27 cellular contexts compared by ENCODE assay signal in the genomic region with DNA sequence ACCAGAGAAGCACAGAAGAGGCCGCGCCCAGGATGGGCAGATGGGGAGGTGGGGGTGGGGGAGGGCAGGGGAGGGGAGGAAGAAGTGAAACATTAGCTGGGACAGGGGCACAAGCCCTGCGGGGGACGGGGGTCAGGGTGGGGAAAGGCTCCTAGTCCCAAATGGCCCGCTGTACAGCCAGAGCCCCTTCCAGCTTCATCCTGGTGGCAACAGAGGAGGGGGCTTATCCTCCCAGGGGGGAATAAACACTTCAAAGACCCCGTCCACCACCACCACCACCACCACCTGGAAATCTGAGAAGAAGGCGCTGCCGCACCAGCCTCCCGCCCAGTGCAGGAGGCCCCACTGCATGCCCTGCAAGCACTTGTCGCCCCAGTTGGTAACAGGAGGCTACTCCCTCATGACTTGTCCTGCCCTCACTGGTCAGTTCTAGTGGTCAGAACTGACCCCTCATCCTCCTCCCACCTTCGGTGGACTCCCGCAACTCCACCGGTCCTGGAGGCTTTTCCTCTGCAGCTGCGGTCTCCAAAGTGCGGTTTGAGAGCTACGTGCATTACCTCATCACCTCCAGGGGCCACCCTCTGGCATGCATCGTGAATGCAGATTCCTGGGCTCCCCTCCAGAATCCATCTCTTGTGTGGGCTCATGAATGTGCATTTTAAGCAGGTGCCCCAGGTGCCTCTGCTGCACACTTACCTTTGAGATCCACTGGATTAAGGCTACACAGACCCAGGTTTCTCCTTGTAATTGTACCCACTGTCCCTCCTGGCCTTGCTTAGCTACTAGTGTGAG.
DNase-seq lines count a peak whose midpoint lies in the region; ATAC-seq and TF ChIP-seq lines count a peak whose summit lies in the region.
"Had no signal": no experiment of that assay in that cellular context is flagged by ENCODE, and none has a peak within 500 bp of the region (broad histone marks: within the 10 kb centered on the region; RNA-seq: fewer than 3 reads in every experiment).

No MANE protein-coding gene starts in this region.

- no peaks in the 10 kb centered on the region for H3K9me3 ChIP-seq in heart right ventricle
- H3K9me3 ChIP-seq in Panc1 (ENCODE audit: control insufficient read depth, insufficient read depth, low read depth, low read length): no peaks in the 10 kb centered on the region
- H3K9me3 ChIP-seq in colonic mucosa: no peaks in the 10 kb centered on the region
- no peaks in the 10 kb centered on the region for H3K9me3 ChIP-seq in spleen
- H3K9me3 ChIP-seq: ascending aorta, BE2C, esophagus muscularis mucosa had no signal

- in situ Hi-C loops in Panc1 (cut with HindIII; ENCODE audit: low pct_unique_long_range_greater_than_20kb, low sequenced_read_pairs): no loop called here

- no peak overlapping the region for H3K9ac ChIP-seq in colonic mucosa (ENCODE audit: low read depth in 2 of 2, low read length in 2 of 2)

- POLR2A ChIA-PET in Panc1 (lab: Charles Lee): interaction anchor here (0.5 kb wide), 1 partner anchor 125 kb away, joined by 4 read pairs; no protein-coding TSS in a partner anchor

- no peak for TF ChIP-seq POLR2A in spleen (IDR thresholded peaks at IDR 0.05)

- H3K4me1 ChIP-seq in heart right ventricle: no peaks in the 10 kb centered on the region
- H3K4me1 ChIP-seq in Panc1 (ENCODE audit: control insufficient read depth, insufficient read depth, low read length): no peaks in the 10 kb centered on the region
- no peaks in the 10 kb centered on the region for H3K4me1 ChIP-seq in colonic mucosa
- H3K4me1 ChIP-seq in spleen: no peaks in the 10 kb centered on the region
- H3K4me1 ChIP-seq: ascending aorta, BE2C, esophagus muscularis mucosa had no signal

- H3K27me3 ChIP-seq in heart right ventricle (peaks cover 0 to 67% (median 43%) of the 10 kb centered on the region in 7 donors), Panc1 (ENCODE audit: control insufficient read depth, insufficient read depth, low read length) (no peaks in the 10 kb centered on the region), colonic mucosa (peaks cover 5% of the 10 kb centered on the region), spleen (replicated peaks in 1 of 7) (peaks cover 0 to 68% (median 9%) of the 10 kb centered on the region in 7 donors)
- H3K27me3 ChIP-seq: ascending aorta, BE2C, cardiac muscle cell had no signal

- BruUV-seq in Panc1 (replicated peaks; lab: Mats Ljungman, UMichigan): no TSS peak

- H3K36me3 ChIP-seq in heart right ventricle (no peaks in the 10 kb centered on the region), Panc1 (ENCODE audit: control insufficient read depth, insufficient read depth, low read length) (no peaks in the 10 kb centered on the region), colonic mucosa (no peaks in the 10 kb centered on the region), spleen (no peaks in the 10 kb centered on the region)
- H3K36me3 ChIP-seq: ascending aorta, BE2C, cardiac muscle cell, esophagus muscularis mucosa had no signal

- H3K27ac ChIP-seq in heart right ventricle: no peak overlapping the region
- no peak overlapping the region for H3K27ac ChIP-seq in Panc1 (ENCODE audit: low read length)
- no peak overlapping the region for H3K27ac ChIP-seq in colonic mucosa
- H3K27ac ChIP-seq in spleen: no peak overlapping the region
- H3K27ac ChIP-seq: ascending aorta, cardiac muscle cell, esophagus muscularis mucosa had no signal

- H3K4me3 ChIP-seq in heart right ventricle: no peak overlapping the region
- no peak overlapping the region for H3K4me3 ChIP-seq in Panc1 (ENCODE audit: low read depth in 2 of 2, low read length in 2 of 2)
- H3K4me3 ChIP-seq in colonic mucosa: no peak overlapping the region
- no peak overlapping the region for H3K4me3 ChIP-seq in spleen
- H3K4me3 ChIP-seq: ascending aorta, cardiac muscle cell, esophagus muscularis mucosa had no signal

- WGBS in heart right ventricle, 2 donors: 69 to 71% methylated on average over 16 to 17 of the region's 17 CpGs
- WGBS in spleen, 5 donors: 77 to 87% (median 84%) methylated on average over 16 to 17 of the region's 17 CpGs

- ATAC-seq in Right ventricle myocardium superior (ENCODE audit: poor library complexity): no peak
- ATAC-seq in heart right ventricle: no peak
- 0 out of 2 replicates have a peak, but pooled peaks have one; percentile 28 for ATAC-seq in Panc1
- peak; percentile 34 for ATAC-seq in left lobe of liver
- ATAC-seq: activated CD4-positive, CD25-positive, alpha-beta regulatory T cell treated with anti-CD3 and anti-CD28 coated beads, Interleukin-2, amount 50 U/mL, for 24 hours; activated CD8-positive, alpha-beta memory T cell treated with anti-CD3 and anti-CD28 coated beads, Interleukin-2, amount 10 ng/mL, durations not matched to agents 7 days and 5 days; stimulated activated memory B cell treated with anti-CD40 and anti-IgM and Interleukin-4, amounts not matched to agents 10 μg/mL and 1 μg/mL and 100 μg/mL, for 72 hours had no signal

- DNase-seq in Right ventricle myocardium superior (peak; percentile 30), heart right ventricle (no peak), Panc1 (ENCODE audit: low read depth, low spot score) (no peak), left lobe of liver (ENCODE audit: low spot score) (no peak), middle frontal gyrus (ENCODE audit: extremely low spot score, low spot score) (no peak), colonic mucosa (no peak), HUDEP-2 (lab: John Stamatoyannopoulos, UW; ENCODE audit: unreplicated experiment in 76 of 76) (no peak), spleen (no peak)
- DNase-seq: activated CD4-positive, alpha-beta T cell treated with anti-CD3 and anti-CD28 coated beads, Interleukin-2, amount 50 U/mL, for 4 hours; activated CD8-positive, alpha-beta memory T cell treated with anti-CD3 and anti-CD28 coated beads, Interleukin-2, amount 10 ng/mL, durations not matched to agents 7 days and 5 days; activated gamma-delta T cell treated with Interleukin-2 at 50 U/mL for 16 hours; activated T-cell treated with anti-CD3 and anti-CD28 coated beads, Interleukin-2, amount 50 U/mL, for 48 hours; BE2C; CD8-positive, alpha-beta memory T cell; cortex of kidney; foreskin fibroblast; naive B cell; NCI-H1092 treated with DMSO at 0.1 percent for 48 hours; NCI-H1694 treated with DMSO at 0.1 percent for 48 hours; NCI-H2227 treated with DMSO at 0.1 percent for 48 hours; RPMI8226; trophoblast cell had no signal

- TF ChIP-seq CTCF in heart right ventricle (IDR thresholded peaks at IDR 0.05) (no peak), Panc1 (IDR thresholded peaks at IDR 0.05) (no peak), colonic mucosa (IDR thresholded peaks at IDR 0.05) (no peak), spleen (IDR thresholded peaks at IDR 0.05 in 8 of 11, conservative IDR thresholded peaks at IDR 0.05 in 3 of 11) (no peak)

- CTCF ChIA-PET in Panc1 (lab: Charles Lee): interaction anchor here (1.2 kb wide), 1 partner anchor 129 kb away, joined by 3 read pairs; no protein-coding TSS in a partner anchor

- intact Hi-C loops in Right ventricle myocardium superior (cut with DNase I) (no loop called here), heart right ventricle (cut with DNase I) (no loop called here), Panc1 (cut with micrococcal nuclease; ENCODE audit: unreplicated experiment) (no loop called here), colonic mucosa (cut with DNase I) (no loop called here), spleen (cut with DNase I; ENCODE audit: low total_unique reads) (no loop called here)

Comparison
In these comparisons a context has a peak if more than half of its experiments do, and no peak if none do; other contexts are left out.
1. ATAC-seq: peak in Panc1 (single experiment) and left lobe of liver (single experiment); none in Right ventricle myocardium superior (single experiment) and heart right ventricle (0 of 8).